ENCODE assay signal across 1 cellular context in the genomic region with DNA sequence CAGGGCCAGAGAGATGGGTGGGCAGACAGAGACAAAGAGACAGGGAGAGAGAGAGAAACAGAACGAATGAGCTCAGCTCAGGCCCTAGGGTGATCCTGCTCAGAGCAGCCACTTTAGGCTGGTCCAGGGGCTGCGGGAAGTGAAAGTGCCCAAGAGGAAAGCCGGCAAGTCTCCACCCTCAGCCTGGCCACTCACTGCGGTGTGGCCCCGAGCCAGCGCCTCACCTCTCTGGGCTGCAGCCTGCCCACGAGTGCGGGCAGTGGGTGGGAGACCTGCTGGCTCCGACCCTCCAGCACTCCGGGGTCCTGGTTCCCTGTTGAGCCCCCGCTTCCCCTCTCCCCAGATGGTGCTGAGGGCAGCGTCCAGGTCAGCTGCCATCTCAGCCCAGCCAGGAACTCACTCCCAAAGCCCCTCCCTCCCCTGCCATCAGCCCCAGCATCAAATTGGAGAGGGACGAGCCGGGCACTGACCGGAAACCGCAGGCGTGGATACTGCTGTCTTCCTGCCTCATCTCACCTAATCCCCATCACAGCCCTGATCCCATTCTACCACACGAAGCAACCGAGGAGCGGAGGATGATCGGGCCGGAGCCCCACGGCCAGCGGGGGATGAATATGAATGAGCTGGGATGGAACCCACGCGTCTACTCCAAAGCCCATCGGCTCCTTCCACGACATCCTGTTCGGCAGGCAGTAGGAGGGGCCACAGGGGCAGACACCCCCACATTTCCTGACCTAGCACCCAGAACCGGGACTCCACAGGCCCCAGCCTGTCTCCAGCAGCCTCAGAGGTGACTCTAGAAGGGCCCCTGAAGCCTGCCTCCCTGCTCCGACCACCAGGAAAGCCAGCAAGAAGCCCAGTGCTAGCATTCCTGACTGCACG.
TF ChIP-seq lines count a peak whose summit lies in the region.

No MANE protein-coding gene starts in this region.

TF ChIP-seq in endothelial cell of umbilical vein, 7 proteins besides CTCF, POLR2A, EP300 and RAD21:
- no peak for TF ChIP-seq FOS (IDR thresholded peaks at IDR 0.05; ENCODE audit: borderline replicate concordance, insufficient read depth, low read length)
- TF ChIP-seq JUN (IDR thresholded peaks at IDR 0.05; ENCODE audit: borderline replicate concordance, insufficient read depth, insufficient read length, low read depth): no peak
- no peak for TF ChIP-seq MYC (IDR thresholded peaks at IDR 0.05; ENCODE audit: low read depth, low read length)
- no peak for TF ChIP-seq EZH2 (IDR thresholded peaks at IDR 0.05; ENCODE audit: borderline replicate concordance, low read depth, low read length, severe bottlenecking)
- no peak for TF ChIP-seq GATA2 (IDR thresholded peaks at IDR 0.05; ENCODE audit: insufficient read depth, insufficient read length, low read depth, low read length)
- TF ChIP-seq, protein P1, sequence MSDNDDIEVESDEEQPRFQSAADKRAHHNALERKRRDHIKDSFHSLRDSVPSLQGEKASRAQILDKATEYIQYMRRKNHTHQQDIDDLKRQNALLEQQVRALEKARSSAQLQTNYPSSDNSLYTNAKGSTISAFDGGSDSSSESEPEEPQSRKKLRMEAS (IDR thresholded peaks at IDR 0.05; ENCODE audit: insufficient read depth, insufficient read length): no peak
- TF ChIP-seq POLR2AphosphoS5 (IDR thresholded peaks at IDR 0.05; ENCODE audit: insufficient read depth, low read depth, low read length): no peak
